ENCODE assay signal across 14 cellular contexts in genomic region chrX:19893722-19894121, GRCh38. TPM values are rescaled to one million over a fixed set of nuclear protein-coding genes. Genes with fewer than 3 reads are reported as not detected.
A peak's percentile ranks its signal among the peaks of the same experiment; 100 is the strongest.
DNase-seq lines count a peak whose midpoint lies in the region; ATAC-seq, FAIRE-seq and TF ChIP-seq lines count a peak whose summit lies in the region.
"Had no signal": no experiment of that assay in that cellular context is flagged by ENCODE, and none has a peak within 500 bp of the region (broad histone marks: within the 10 kb centered on the region; RNA-seq: fewer than 3 reads in every experiment).

No MANE protein-coding gene starts in this region.

- POLR2A ChIA-PET in HepG2 (lab: Yijun Ruan, JAX), result no interaction called here

- H3K4me1 ChIP-seq in HepG2 (ENCODE audit: insufficient read depth, low read length), result peaks cover 34% of the 10 kb centered on the region
- no peaks in the 10 kb centered on the region for H3K4me1 ChIP-seq in right lobe of liver

- H3K79me2 ChIP-seq in HepG2 (ENCODE audit: insufficient read depth, low read length), result no peaks in the 10 kb centered on the region

- WGBS in HepG2 (ENCODE audit: low lambda C conversion rate), result 4% methylated on average over 6 of the region's 6 CpGs
- 34% methylated on average over 6 of the region's 6 CpGs for WGBS in right lobe of liver (ENCODE audit: insufficient coverage, low coverage, low lambda C conversion rate, missing lambda C conversion rate)

- no peak overlapping the region for H3K9ac ChIP-seq in HepG2 (ENCODE audit: insufficient read depth, low read depth, low read length)

- no TSS peak for BruUV-seq in HepG2 (replicated peaks; lab: Mats Ljungman, UMichigan)

- no peak for TF ChIP-seq CTCF in HepG2 (CRISPR knock-in tag; IDR thresholded peaks at IDR 0.05)
- no peak for TF ChIP-seq CTCF in right lobe of liver (IDR thresholded peaks at IDR 0.05)
- TF ChIP-seq CTCF in fibroblast of mammary gland (conservative IDR thresholded peaks at IDR 0.05; ENCODE audit: control insufficient read depth, insufficient read depth, low read depth, low read length), result no peak

- no peak for TF ChIP-seq POLR2A in HepG2 (IDR thresholded peaks at IDR 0.05; ENCODE audit: insufficient read depth in 1 of 2, low read depth in 2 of 2, low read length in 2 of 2)
- no peak for TF ChIP-seq POLR2A in right lobe of liver (IDR thresholded peaks at IDR 0.05)

- in situ Hi-C loops in HepG2 (cut with HindIII; ENCODE audit: extremely low pct_ligation_motif_present, low pct_unique_long_range_greater_than_20kb), result no loop called here

- DNase-seq in HepG2 (ENCODE audit: low spot score) (peak; percentile 61), right lobe of liver (no peak), RCC 7860 (ENCODE audit: low spot score) (peak; percentile 4), fibroblast of mammary gland (ENCODE audit: low read depth) (peak; percentile 62), DMS153 (lab: John Stamatoyannopoulos, UW) (no peak), GF-D8 (lab: John Stamatoyannopoulos, UW) (no peak), NCI-H1105 treated with DMSO at 0.1 percent for 48 hours (lab: John Stamatoyannopoulos, UW) (no peak)
- no peak for DNase-seq in activated CD4-positive, alpha-beta T cell treated with anti-CD3 and anti-CD28 coated beads for 48 hours
- DNase-seq: activated CD8-positive, alpha-beta T cell treated with anti-CD3 and anti-CD28 coated beads, Interleukin-2, amount 10 ng/mL, durations not matched to agents 7 days and 5 days; AML-193; aorta; effector CD8-positive, alpha-beta T cell; islet precursor cell; NCI-H2171 had no signal

- H3K27me3 ChIP-seq in HepG2 (ENCODE audit: control insufficient read depth in 1 of 2, insufficient read depth in 2 of 2, low read length in 2 of 2) (no peaks in the 10 kb centered on the region), right lobe of liver (no peaks in the 10 kb centered on the region)

- intact Hi-C loops in HepG2 (cut with micrococcal nuclease; ENCODE audit: unreplicated experiment) (no loop called here), right lobe of liver (cut with DNase I) (no loop called here)

- H3K36me3 ChIP-seq in HepG2 (replicated peaks in 1 of 2; ENCODE audit: control insufficient read depth in 1 of 2, insufficient read depth in 2 of 2, low read length in 2 of 2), result no peaks in the 10 kb centered on the region
- H3K36me3 ChIP-seq in right lobe of liver, result no peaks in the 10 kb centered on the region

- no peak for FAIRE-seq in HepG2 (lab: Jason Lieb, UNC)
- FAIRE-seq in RCC 7860 (lab: Jason Lieb, UNC), result no peak

- H3K27ac ChIP-seq in HepG2 (ENCODE audit: extremely low read length, insufficient read depth, low read length) (no peak overlapping the region), right lobe of liver (no peak overlapping the region)

- no peak overlapping the region for H3K4me3 ChIP-seq in HepG2 (replicated peaks in 1 of 3; ENCODE audit: insufficient read depth in 1 of 3, low read depth in 2 of 3, low read length in 3 of 3)
- H3K4me3 ChIP-seq in right lobe of liver, result no peak overlapping the region
- no peak overlapping the region for H3K4me3 ChIP-seq in fibroblast of mammary gland (ENCODE audit: control insufficient read depth, low read depth, low read length)

- 0 out of 2 replicates have a peak overlapping the region, but pooled peaks have one; percentile 7 for H3K4me2 ChIP-seq in HepG2 (ENCODE audit: low read depth, low read length)

- ATAC-seq in HepG2 (peak; percentile 52; the same call in 2 of the 3 replicates), right lobe of liver (no peak)
- ATAC-seq: activated CD8-positive, alpha-beta T cell treated with anti-CD3 and anti-CD28 coated beads, Interleukin-2, amount 10 ng/mL, durations not matched to agents 7 days and 5 days had no signal

- no peak for TF ChIP-seq RAD21 in HepG2 (CRISPR knock-in tag; IDR thresholded peaks at IDR 0.05)

- peak in 1 of 2 experiments; percentile 21; a peak in 1 of 4 replicates for TF ChIP-seq EP300 in HepG2 (IDR thresholded peaks at IDR 0.05; ENCODE audit: low read depth in 2 of 2, low read length in 2 of 2)
- TF ChIP-seq EP300 in HepG2 (CRISPR knock-in tag; IDR thresholded peaks at IDR 0.05; ENCODE audit: borderline replicate concordance), result no peak

- H3K9me3 ChIP-seq in HepG2 (ENCODE audit: low read length) (no peaks in the 10 kb centered on the region), right lobe of liver (no peaks in the 10 kb centered on the region)

- CTCF ChIA-PET in HepG2 (lab: Yijun Ruan, JAX; ENCODE audit: low intra/inter-chr PET ratio, low total read pairs), result no interaction called here

- H2AFZ ChIP-seq in HepG2 (ENCODE audit: low read length), result no peak overlapping the region

- H4K20me1 ChIP-seq in HepG2 (ENCODE audit: insufficient read depth, low read length), result no peaks in the 10 kb centered on the region

TF ChIP-seq in HepG2, 621 proteins besides CTCF, POLR2A, EP300 and RAD21 (continues in another document):
- TF ChIP-seq ZFP37 (CRISPR knock-in tag; IDR thresholded peaks at IDR 0.05; ENCODE audit: borderline replicate concordance) (no peak), ZSCAN25 (CRISPR knock-in tag; IDR thresholded peaks at IDR 0.05) (no peak), ZNF431 (CRISPR knock-in tag; IDR thresholded peaks at IDR 0.05; ENCODE audit: borderline replicate concordance, low read depth) (no peak), STAG1 (CRISPR knock-in tag; IDR thresholded peaks at IDR 0.05) (no peak), PHF21A (CRISPR knock-in tag; IDR thresholded peaks at IDR 0.05) (no peak), DNMT3B (CRISPR knock-in tag; conservative IDR thresholded peaks at IDR 0.05) (no peak), SAP130 (CRISPR knock-in tag; IDR thresholded peaks at IDR 0.05; ENCODE audit: low read depth) (no peak), RARA (CRISPR knock-in tag; IDR thresholded peaks at IDR 0.05) (peak; percentile 54), ZNF557 (CRISPR knock-in tag; IDR thresholded peaks at IDR 0.05) (no peak), ZNF430 (CRISPR knock-in tag; IDR thresholded peaks at IDR 0.05) (no peak), BRF2 (CRISPR knock-in tag; IDR thresholded peaks at IDR 0.05) (no peak), ZBTB1 (CRISPR knock-in tag; IDR thresholded peaks at IDR 0.05; ENCODE audit: borderline replicate concordance) (no peak), KDM3A (CRISPR knock-in tag; IDR thresholded peaks at IDR 0.05; ENCODE audit: low read depth) (no peak), ZNF740 (CRISPR knock-in tag; IDR thresholded peaks at IDR 0.05) (no peak), SIX4 (CRISPR knock-in tag; IDR thresholded peaks at IDR 0.05) (no peak), SP140L (CRISPR knock-in tag; IDR thresholded peaks at IDR 0.05; ENCODE audit: borderline replicate concordance) (no peak), ZBTB46 (CRISPR knock-in tag; IDR thresholded peaks at IDR 0.05; ENCODE audit: borderline replicate concordance) (no peak)

RNA-seq across cellular contexts. Expression of gene SH3KBP1, which starts 6.3 kb away (rescaled TPM):
- total RNA-seq in HepG2 (2016; rRNA removed; fragmentation: Illumina TruSeq; extraction: Trizol) (10.4 and 12.6 TPM in 2 replicates), right lobe of liver (10 to 100 TPM in 2 of 6 experiments, 1 to 10 TPM in 4; 7.3 to 14.1 (median 8.9) TPM)
- 6.6 and 8.2 TPM in 2 replicates for total RNA-seq in HepG2 (2016; cell fraction: cytosol; rRNA removed; fragmentation: Illumina TruSeq; extraction: Trizol; ENCODE audit: low read depth)
- 10.1 and 10.9 TPM in 2 replicates for total RNA-seq in HepG2 (2016; cell fraction: insoluble cytoplasmic fraction; rRNA removed; fragmentation: Illumina TruSeq; extraction: Trizol)
- total RNA-seq in HepG2 (2016; cell fraction: membrane; rRNA removed; fragmentation: Illumina TruSeq; extraction: Trizol), result 19.6 and 22.2 TPM in 2 replicates
- 5.4 and 10.1 TPM in 2 replicates for total RNA-seq in HepG2 (2016; cell fraction: nucleus; rRNA removed; fragmentation: Illumina TruSeq; extraction: Trizol)
- 9.2 and 10.0 TPM in 2 replicates for polyA plus RNA-seq in HepG2 (2011; rRNA removed)
- 8.3 and 10.3 TPM in 2 replicates for polyA plus RNA-seq in HepG2 (2011; cell fraction: cytosol; rRNA removed)
- polyA plus RNA-seq in HepG2 (2011; cell fraction: nucleus; rRNA removed), result 4.1 and 5.0 TPM in 2 replicates
- 16.3 and 20.9 TPM in 2 replicates for polyA plus RNA-seq in HepG2 (2012)
- 10.8 and 11.2 TPM in 2 replicates for polyA plus RNA-seq in HepG2 (2016; cell fraction: cytosol; fragmentation: Illumina TruSeq; extraction: Trizol; ENCODE audit: low read depth)
- polyA plus RNA-seq in HepG2 (2016; cell fraction: insoluble cytoplasmic fraction; fragmentation: Illumina TruSeq; extraction: Trizol; ENCODE audit: low read depth), result 19.5 and 20.3 TPM in 2 replicates
- 23.3 and 26.3 TPM in 2 replicates for polyA plus RNA-seq in HepG2 (2016; cell fraction: membrane; fragmentation: Illumina TruSeq; extraction: Trizol; ENCODE audit: low read depth)
- polyA plus RNA-seq in HepG2 (2016; cell fraction: nucleus; fragmentation: Illumina TruSeq; extraction: Trizol; ENCODE audit: insufficient read depth, low read depth), result 14.0 and 14.2 TPM in 2 replicates
- polyA minus RNA-seq in HepG2 (2011; rRNA and poly(A)+ RNA removed; ENCODE audit: low replicate concordance), result 8.4 and 23.9 TPM in 2 replicates
- polyA minus RNA-seq in HepG2 (2011; cell fraction: cytosol; rRNA and poly(A)+ RNA removed), result 10.6 and 12.6 TPM in 2 replicates
- polyA minus RNA-seq in HepG2 (2011; cell fraction: nucleus; rRNA and poly(A)+ RNA removed), result 8.4 and 18.0 TPM in 2 replicates

Comparison
In these comparisons a context has a peak if more than half of its experiments do, and no peak if none do; other contexts are left out.
1. DNase-seq: peak in HepG2 (single experiment), RCC 7860 (single experiment) and fibroblast of mammary gland (single experiment); none in right lobe of liver (0 of 3), activated CD4-positive, alpha-beta T cell treated with anti-CD3 and anti-CD28 coated beads for 48 hours (single experiment), DMS153 (single experiment), GF-D8 (single experiment) and NCI-H1105 treated with DMSO at 0.1 percent for 48 hours (single experiment).